26 cellular contexts compared by ENCODE assay signal in genomic region chr18:21083017-21083416, GRCh38. TPM values are rescaled to one million over a fixed set of nuclear protein-coding genes. Genes with fewer than 3 reads are reported as not detected.
DNase-seq lines count a peak whose midpoint lies in the region; ATAC-seq, FAIRE-seq and TF ChIP-seq lines count a peak whose summit lies in the region.
"Had no signal": no experiment of that assay in that cellular context is flagged by ENCODE, and none has a peak within 500 bp of the region (broad histone marks: within the 10 kb centered on the region; RNA-seq: fewer than 3 reads in every experiment).

No MANE protein-coding gene starts in this region.

- peaks cover 62 to 94% (median 75%) of the 10 kb centered on the region in 4 donors for H3K4me1 Mint-ChIP-seq in CD4-positive, CD25-positive, alpha-beta regulatory T cell
- H3K4me1 Mint-ChIP-seq in central memory CD8-positive, alpha-beta T cell: peaks cover 96% of the 10 kb centered on the region

- H2BK120ac ChIP-seq in mesenchymal stem cell (ENCODE audit: low read depth, low read length): no peak overlapping the region

- H4K91ac ChIP-seq in mesenchymal stem cell (ENCODE audit: low read length): no peak overlapping the region

- H2BK12ac ChIP-seq in mesenchymal stem cell (ENCODE audit: low read length in 2 of 2): no peak overlapping the region

- no peaks in the 10 kb centered on the region for H3K27me3 ChIP-seq in CD4-positive, CD25-positive, alpha-beta regulatory T cell (ENCODE audit: control insufficient read depth, insufficient read depth, low read length)
- H3K27me3 ChIP-seq in mesenchymal stem cell (ENCODE audit: control insufficient read depth in 1 of 2, insufficient read depth in 1 of 2, low read length in 2 of 2): no peaks in the 10 kb centered on the region
- H3K27me3 ChIP-seq: BE2C; BLaER1 treated with 17β-estradiol and CSF1 and Interleukin-3, amounts not matched to agents 10 nM and 100 nM had no signal

- H3K23ac ChIP-seq in mesenchymal stem cell (ENCODE audit: low read length in 2 of 2): no peak overlapping the region

- H3K4me1 ChIP-seq in CD4-positive, CD25-positive, alpha-beta regulatory T cell (ENCODE audit: control insufficient read depth, insufficient read depth, low read length, poor library complexity, severe bottlenecking): peaks cover 27% of the 10 kb centered on the region
- peaks cover 0 to 3% of the 10 kb centered on the region in 2 donors for H3K4me1 ChIP-seq in kidney (ENCODE audit: control insufficient read depth in 1 of 2, insufficient read depth in 1 of 2, low read depth in 1 of 2, low read length in 2 of 2)
- no peaks in the 10 kb centered on the region for H3K4me1 ChIP-seq in mesenchymal stem cell (ENCODE audit: control insufficient read depth, insufficient read depth, low read depth, low read length)
- H3K4me1 ChIP-seq: A549, BE2C, Caco-2 had no signal

- no peak overlapping the region for H2AK5ac ChIP-seq in mesenchymal stem cell (ENCODE audit: low read length, severe bottlenecking)

- intact Hi-C loops in kidney (cut with DNase I): no loop called here

- TF ChIP-seq CTCF in D721Med (IDR thresholded peaks at IDR 0.05; ENCODE audit: insufficient read depth, missing control alignments) (no peak), kidney (IDR thresholded peaks at IDR 0.05; ENCODE audit: borderline replicate concordance, extremely low read depth, insufficient read depth) (no peak)

- H2BK15ac ChIP-seq in mesenchymal stem cell (ENCODE audit: low read depth, poor library complexity, severe bottlenecking): no peak overlapping the region

- H3K4ac ChIP-seq in mesenchymal stem cell (ENCODE audit: low read depth in 1 of 2, low read length in 2 of 2): no peak overlapping the region

- no peak overlapping the region for H2BK5ac ChIP-seq in mesenchymal stem cell (ENCODE audit: low read depth, low read length, poor library complexity, severe bottlenecking)

- H3K14ac ChIP-seq in mesenchymal stem cell (ENCODE audit: low read length in 2 of 2): no peak overlapping the region

- peaks cover 44% of the 10 kb centered on the region for H3K36me3 Mint-ChIP-seq in CD4-positive, CD25-positive, alpha-beta regulatory T cell
- peaks cover 7% of the 10 kb centered on the region for H3K36me3 Mint-ChIP-seq in central memory CD8-positive, alpha-beta T cell (ENCODE audit: insufficient read depth)
- H3K36me3 Mint-ChIP-seq: CD14-positive monocyte had no signal

- H3K9ac ChIP-seq in kidney (ENCODE audit: low read length in 2 of 2) (no peak overlapping the region), mesenchymal stem cell (ENCODE audit: low read length) (no peak overlapping the region)
- H3K9ac ChIP-seq: BLaER1 treated with 17β-estradiol and CSF1 and Interleukin-3, amounts not matched to agents 10 nM and 100 nM had no signal

- FAIRE-seq in D721Med (lab: Jason Lieb, UNC) (peak; percentile 67), kidney (lab: Jason Lieb, UNC) (peak; percentile 39)
- FAIRE-seq: A549, GM18507 had no signal

- peaks cover 10 to 11% of the 10 kb centered on the region in 2 experiments for H3K9me3 ChIP-seq in CD4-positive, CD25-positive, alpha-beta regulatory T cell (ENCODE audit: control insufficient read depth in 2 of 2, low read length in 2 of 2)
- H3K9me3 ChIP-seq in kidney (ENCODE audit: control insufficient read depth in 1 of 2, low read length in 2 of 2) (peaks cover 2 to 13% of the 10 kb centered on the region in 2 donors), mesenchymal stem cell (ENCODE audit: control insufficient read depth, low read length) (no peaks in the 10 kb centered on the region)
- H3K9me3 ChIP-seq: BE2C had no signal

- peak overlapping the region in 2 of 4 donors; percentile 4 to 34 for H3K4me3 Mint-ChIP-seq in CD4-positive, CD25-positive, alpha-beta regulatory T cell
- H3K4me3 Mint-ChIP-seq in central memory CD8-positive, alpha-beta T cell: no peak overlapping the region
- H3K4me3 Mint-ChIP-seq: CD14-positive monocyte, GM23338, H9, HFFc6 had no signal

- peak overlapping the region; percentile 1 for H3K4me3 ChIP-seq in CD4-positive, CD25-positive, alpha-beta regulatory T cell (ENCODE audit: low read depth, low read length)
- H3K4me3 ChIP-seq in kidney (ENCODE audit: low read length in 2 of 2): no peak overlapping the region
- H3K4me3 ChIP-seq in mesenchymal stem cell (ENCODE audit: insufficient read depth in 1 of 2, low read depth in 1 of 2, low read length in 2 of 2): no peak overlapping the region
- H3K4me3 ChIP-seq: A549; BLaER1 treated with 17β-estradiol and CSF1 and Interleukin-3, amounts not matched to agents 10 nM and 100 nM; GM23338 had no signal

- no peak overlapping the region for H3K4me2 ChIP-seq in mesenchymal stem cell (ENCODE audit: low read length, poor library complexity, severe bottlenecking)
- H3K4me2 ChIP-seq: A549; BLaER1 treated with 17β-estradiol and CSF1 and Interleukin-3, amounts not matched to agents 10 nM and 100 nM; GM23338 had no signal

- DNase-seq in CD4-positive, CD25-positive, alpha-beta regulatory T cell: no peak
- DNase-seq in D721Med (ENCODE audit: insufficient read length, low spot score): no peak
- DNase-seq in central memory CD8-positive, alpha-beta T cell (ENCODE audit: low spot score in 2 of 2): no peak
- no peak for DNase-seq in kidney
- DNase-seq in NCI-H1092 (lab: John Stamatoyannopoulos, UW): no peak
- DNase-seq in mesenchymal stem cell: no peak
- no peak for DNase-seq in occipital lobe (lab: John Stamatoyannopoulos, UW)
- no peak for DNase-seq in T1000 (lab: John Stamatoyannopoulos, UW)
- DNase-seq: 8988T; ACHN; AML-193; BE2C; Caco-2; CD4-positive, alpha-beta memory T cell; DMS 273 treated with DMSO at 0.1 percent for 48 hours; DMS79; EL; GF-D8; H9; HFFc6 had no signal

- no peak overlapping the region for H3K18ac ChIP-seq in mesenchymal stem cell (ENCODE audit: low read depth in 1 of 2, low read length in 2 of 2)

- H3K79me1 ChIP-seq in mesenchymal stem cell (replicated peaks; ENCODE audit: low read length, poor library complexity, severe bottlenecking): peaks cover 12% of the 10 kb centered on the region

- no peak for ATAC-seq in CD4-positive, CD25-positive, alpha-beta regulatory T cell (ENCODE audit: low read depth in 2 of 2)
- no peak for ATAC-seq in central memory CD8-positive, alpha-beta T cell (replicated peaks; ENCODE audit: extremely low read depth, poor library complexity, severe bottlenecking)
- ATAC-seq: A549, GM23338, HCT116 had no signal

- no peak overlapping the region for H2AFZ ChIP-seq in mesenchymal stem cell (ENCODE audit: low read depth, low read length)
- H2AFZ ChIP-seq: GM23338 had no signal

- H3K36me3 ChIP-seq in CD4-positive, CD25-positive, alpha-beta regulatory T cell (ENCODE audit: control insufficient read depth, insufficient read depth, low read length): peaks cover 3% of the 10 kb centered on the region
- no peaks in the 10 kb centered on the region for H3K36me3 ChIP-seq in kidney (ENCODE audit: control insufficient read depth in 1 of 2, insufficient read depth in 2 of 2, low read length in 2 of 2)
- no peaks in the 10 kb centered on the region for H3K36me3 ChIP-seq in mesenchymal stem cell (ENCODE audit: control insufficient read depth in 1 of 2, insufficient read depth in 2 of 2, low read depth in 1 of 2, low read length in 2 of 2)
- H3K36me3 ChIP-seq: BE2C had no signal

- H3K27me3 Mint-ChIP-seq in CD4-positive, CD25-positive, alpha-beta regulatory T cell: no peaks in the 10 kb centered on the region
- H3K27me3 Mint-ChIP-seq in central memory CD8-positive, alpha-beta T cell: no peaks in the 10 kb centered on the region
- H3K27me3 Mint-ChIP-seq: CD4-positive, alpha-beta memory T cell had no signal

- H3K9me3 Mint-ChIP-seq in CD4-positive, CD25-positive, alpha-beta regulatory T cell: peaks cover 0 to 23% (median 10%) of the 10 kb centered on the region in 7 donors
- no peaks in the 10 kb centered on the region for H3K9me3 Mint-ChIP-seq in central memory CD8-positive, alpha-beta T cell
- H3K9me3 Mint-ChIP-seq: HFFc6 had no signal

- H3K27ac ChIP-seq in CD4-positive, CD25-positive, alpha-beta regulatory T cell (ENCODE audit: insufficient read depth, low read length, poor library complexity, severe bottlenecking): no peak overlapping the region
- H3K27ac ChIP-seq in kidney (ENCODE audit: low read depth in 2 of 2, low read length in 2 of 2): no peak overlapping the region
- no peak overlapping the region for H3K27ac ChIP-seq in mesenchymal stem cell (ENCODE audit: low read length, poor library complexity, severe bottlenecking)
- H3K27ac ChIP-seq: A549; BLaER1 treated with 17β-estradiol and CSF1 and Interleukin-3, amounts not matched to agents 10 nM and 100 nM had no signal

- H4K8ac ChIP-seq in mesenchymal stem cell (ENCODE audit: low read length): no peak overlapping the region

- H3K27ac Mint-ChIP-seq in CD4-positive, CD25-positive, alpha-beta regulatory T cell: no peak overlapping the region
- peak overlapping the region; percentile 29 for H3K27ac Mint-ChIP-seq in central memory CD8-positive, alpha-beta T cell (ENCODE audit: low read depth)
- H3K27ac Mint-ChIP-seq: GM23338, H9, HFFc6 had no signal

RNA-seq across cellular contexts. Expression of gene ROCK1, which starts 28.6 kb away (rescaled TPM):
- total RNA-seq in CD4-positive, CD25-positive, alpha-beta regulatory T cell: 125 TPM
- 10 to 100 TPM; 26.9 to 32.8 (median 29.1) TPM for polyA plus RNA-seq in CD4-positive, CD25-positive, alpha-beta regulatory T cell
- total RNA-seq in kidney (56.5 TPM), occipital lobe (47.9 TPM)
- 10.5 TPM for polyA plus RNA-seq in kidney (ENCODE audit: insufficient read depth, low read depth, low replicate concordance)
- polyA plus RNA-seq in mesenchymal stem cell (2013, experiment 1 of 2): 36.5 TPM
- 34.1 TPM for polyA plus RNA-seq in mesenchymal stem cell (2013, experiment 2 of 2)
